8 cellular contexts compared by ENCODE assay signal in genomic region chr11:111417766-111418435, GRCh38. TPM values are rescaled to one million over a fixed set of nuclear protein-coding genes. Genes with fewer than 3 reads are reported as not detected.
DNase-seq lines count a peak whose midpoint lies in the region; ATAC-seq and TF ChIP-seq lines count a peak whose summit lies in the region.

No MANE protein-coding gene starts in this region.

- peak in 1 of 2 donors; percentile 27 for ATAC-seq in activated naive CD4-positive, alpha-beta T cell treated with anti-CD3 and anti-CD28 coated beads, Interleukin-2, amount 50 U/mL, for 72 hours
- peak; percentile 34 for ATAC-seq in HG03342 (IDR thresholded peaks at IDR 0.05; ENCODE audit: unreplicated experiment)
- ATAC-seq in natural killer cell treated with Interleukin-12 subunit alpha and Interleukin-12 subunit beta and Interleukin-15 and Interleukin-18, amount 100 ng/mL, for 72 hours = peak in 1 of 2 donors; percentile 31

- CTCF ChIA-PET in mammary epithelial cell (lab: Charles Lee; ENCODE audit: low non-redundant PET) = no interaction called here

- H3K4me3 ChIP-seq in mammary epithelial cell (replicated peaks in 1 of 3; ENCODE audit: insufficient read depth in 1 of 3, low read depth in 2 of 3, low read length in 3 of 3) = no peak overlapping the region

- no peak for DNase-seq in activated naive CD4-positive, alpha-beta T cell treated with anti-CD3 and anti-CD28 coated beads, Interleukin-2, amount 50 U/mL, for 72 hours (ENCODE audit: low spot score in 2 of 2)
- no peak for DNase-seq in activated naive CD4-positive, alpha-beta T cell treated with anti-CD3 and anti-CD28 coated beads, Interleukin-2, amount 50 U/mL, for 16 hours
- DNase-seq in mammary epithelial cell (peak; percentile 46), NCI-H1105 (lab: John Stamatoyannopoulos, UW) (no peak), iPS-NIHi7 (ENCODE audit: extremely low spot score) (no peak), SHP77 treated with DMSO at 0.1 percent for 48 hours (lab: John Stamatoyannopoulos, UW) (no peak)
- no peak for DNase-seq in natural killer cell treated with Interleukin-12 subunit alpha and Interleukin-12 subunit beta and Interleukin-15 and Interleukin-18, amount 100 ng/mL, for 72 hours (ENCODE audit: low spot score)

- no peak overlapping the region for H3K4me2 ChIP-seq in mammary epithelial cell (ENCODE audit: insufficient read depth, low read depth, low read length)

- no peaks in the 10 kb centered on the region for H3K27me3 Mint-ChIP-seq in natural killer cell treated with Interleukin-12 subunit alpha and Interleukin-12 subunit beta and Interleukin-15 and Interleukin-18, amount 100 ng/mL, for 72 hours

- no peaks in the 10 kb centered on the region for H3K9me3 ChIP-seq in mammary epithelial cell (replicated peaks; ENCODE audit: insufficient read depth, low read length)

- no peaks in the 10 kb centered on the region for H3K4me1 ChIP-seq in mammary epithelial cell (ENCODE audit: insufficient read depth, low read length)

- WGBS in mammary epithelial cell (ENCODE audit: low coverage, missing lambda C conversion rate) = 48% methylated on average over 10 of the region's 10 CpGs

- H3K36me3 Mint-ChIP-seq in activated naive CD4-positive, alpha-beta T cell treated with anti-CD3 and anti-CD28 coated beads, Interleukin-2, amount 50 U/mL, for 72 hours = peaks cover 0 to 14% of the 10 kb centered on the region in 2 donors
- no peaks in the 10 kb centered on the region for H3K36me3 Mint-ChIP-seq in natural killer cell treated with Interleukin-12 subunit alpha and Interleukin-12 subunit beta and Interleukin-15 and Interleukin-18, amount 100 ng/mL, for 72 hours

- no TSS peak for BruUV-seq in mammary epithelial cell (replicated peaks; lab: Mats Ljungman, UMichigan)

- in situ Hi-C loops in mammary epithelial cell (cut with MboI; ENCODE audit: low sequenced_read_pairs in 2 of 2) = no loop called here

- no peaks in the 10 kb centered on the region for H3K36me3 ChIP-seq in mammary epithelial cell (ENCODE audit: insufficient read depth, low read length)

- dilution Hi-C loops in mammary epithelial cell (cut with HindIII; ENCODE audit: low sequenced_read_pairs) = no loop called here

- no peaks in the 10 kb centered on the region for H3K79me2 ChIP-seq in mammary epithelial cell (ENCODE audit: insufficient read depth, low read length)

- H4K20me1 ChIP-seq in mammary epithelial cell (ENCODE audit: insufficient read depth, low read length) = no peaks in the 10 kb centered on the region

- H3K4me3 Mint-ChIP-seq in natural killer cell treated with Interleukin-12 subunit alpha and Interleukin-12 subunit beta and Interleukin-15 and Interleukin-18, amount 100 ng/mL, for 72 hours = peak overlapping the region; percentile 59

- H3K4me1 Mint-ChIP-seq in natural killer cell treated with Interleukin-12 subunit alpha and Interleukin-12 subunit beta and Interleukin-15 and Interleukin-18, amount 100 ng/mL, for 72 hours (ENCODE audit: low read depth in 2 of 2) = peaks cover 14 to 19% of the 10 kb centered on the region in 2 donors

- peaks cover 0 to 4% of the 10 kb centered on the region in 2 donors for H3K9me3 Mint-ChIP-seq in activated naive CD4-positive, alpha-beta T cell treated with anti-CD3 and anti-CD28 coated beads, Interleukin-2, amount 50 U/mL, for 72 hours
- H3K9me3 Mint-ChIP-seq in natural killer cell treated with Interleukin-12 subunit alpha and Interleukin-12 subunit beta and Interleukin-15 and Interleukin-18, amount 100 ng/mL, for 72 hours = no peaks in the 10 kb centered on the region

- no peaks in the 10 kb centered on the region for H3K27me3 ChIP-seq in mammary epithelial cell (ENCODE audit: insufficient read depth, low read length)

- no peak for TF ChIP-seq CTCF in mammary epithelial cell (conservative IDR thresholded peaks at IDR 0.05 in 1 of 2, IDR thresholded peaks at IDR 0.05 in 1 of 2; ENCODE audit: extremely low read depth in 1 of 2, insufficient read depth in 1 of 2, low read depth in 1 of 2, low read length in 2 of 2)

- no peak overlapping the region for H2AFZ ChIP-seq in mammary epithelial cell (ENCODE audit: low read depth, low read length)

- no peak overlapping the region for H3K27ac ChIP-seq in mammary epithelial cell (ENCODE audit: insufficient read depth, low read depth, low read length)

- peak overlapping the region; percentile 19 to 88 for H3K27ac Mint-ChIP-seq in activated naive CD4-positive, alpha-beta T cell treated with anti-CD3 and anti-CD28 coated beads, Interleukin-2, amount 50 U/mL, for 72 hours
- no peak overlapping the region for H3K27ac Mint-ChIP-seq in natural killer cell treated with Interleukin-12 subunit alpha and Interleukin-12 subunit beta and Interleukin-15 and Interleukin-18, amount 100 ng/mL, for 72 hours

- intact Hi-C loops in mammary epithelial cell (cut with micrococcal nuclease) = no loop called here

- H3K9ac ChIP-seq in mammary epithelial cell (ENCODE audit: insufficient read depth, low read length) = no peak overlapping the region

RNA-seq across cellular contexts. Expression of gene POU2AF1, which starts 38.8 kb away (rescaled TPM):
- 10 to 100 TPM in 1 of 2 donors, 1 to 10 TPM in 1; 3.2 to 11.0 TPM for total RNA-seq in activated naive CD4-positive, alpha-beta T cell treated with anti-CD3 and anti-CD28 coated beads, Interleukin-2, amount 50 U/mL, for 72 hours
- total RNA-seq in mammary epithelial cell = under 1 TPM; 0.33 to 0.56 TPM
- polyA plus RNA-seq in mammary epithelial cell = 0.10 TPM
- not detected for polyA minus RNA-seq in mammary epithelial cell
- 1 to 10 TPM in 1 of 2 donors, not detected in 1; 4.2 TPM for total RNA-seq in natural killer cell treated with Interleukin-12 subunit alpha and Interleukin-12 subunit beta and Interleukin-15 and Interleukin-18, amount 100 ng/mL, for 72 hours

Comparison
In these comparisons a context has a peak if more than half of its experiments do, and no peak if none do; other contexts are left out.
1. H3K27ac Mint-ChIP-seq: peak in activated naive CD4-positive, alpha-beta T cell treated with anti-CD3 and anti-CD28 coated beads, Interleukin-2, amount 50 U/mL, for 72 hours (2 of 2); none in natural killer cell treated with Interleukin-12 subunit alpha and Interleukin-12 subunit beta and Interleukin-15 and Interleukin-18, amount 100 ng/mL, for 72 hours (0 of 2).